ENCODE assay signal across 1 cellular context in the genomic region with DNA sequence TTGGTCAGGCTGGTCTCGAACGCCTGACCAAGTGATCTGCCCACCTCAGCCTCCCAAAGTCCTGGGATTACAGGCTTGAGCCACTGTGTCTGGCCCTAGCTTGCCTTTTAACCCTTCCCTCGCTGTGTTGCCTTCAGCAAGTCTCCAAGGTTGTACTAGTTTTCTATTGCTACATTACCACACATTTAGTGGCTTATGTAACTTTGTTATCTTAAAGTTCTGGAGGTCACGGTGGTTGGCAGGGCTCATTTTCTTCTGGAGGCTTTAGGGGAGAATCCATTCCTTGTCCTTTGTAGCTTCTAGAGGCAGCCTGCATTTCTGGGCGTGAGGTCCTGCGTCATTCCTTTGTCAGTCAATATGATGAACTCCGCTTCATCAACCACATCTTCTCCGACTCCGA.
TF ChIP-seq lines count a peak whose summit lies in the region.

No MANE protein-coding gene starts in this region.

TF ChIP-seq in WTC11, 78 proteins besides CTCF, POLR2A, EP300 and RAD21 (continued from another document):
- TF ChIP-seq, protein P1, sequence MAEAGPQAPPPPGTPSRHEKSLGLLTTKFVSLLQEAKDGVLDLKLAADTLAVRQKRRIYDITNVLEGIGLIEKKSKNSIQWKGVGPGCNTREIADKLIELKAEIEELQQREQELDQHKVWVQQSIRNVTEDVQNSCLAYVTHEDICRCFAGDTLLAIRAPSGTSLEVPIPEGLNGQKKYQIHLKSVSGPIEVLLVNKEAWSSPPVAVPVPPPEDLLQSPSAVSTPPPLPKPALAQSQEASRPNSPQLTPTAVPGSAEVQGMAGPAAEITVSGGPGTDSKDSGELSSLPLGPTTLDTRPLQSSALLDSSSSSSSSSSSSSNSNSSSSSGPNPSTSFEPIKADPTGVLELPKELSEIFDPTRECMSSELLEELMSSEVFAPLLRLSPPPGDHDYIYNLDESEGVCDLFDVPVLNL (CRISPR knock-in tag; IDR thresholded peaks at IDR 0.05; ENCODE audit: borderline replicate concordance, low read depth), result no peak
- TF ChIP-seq NFYB (CRISPR knock-in tag; conservative IDR thresholded peaks at IDR 0.05; ENCODE audit: low read depth) (no peak), CREM (CRISPR knock-in tag; IDR thresholded peaks at IDR 0.05) (no peak), FOXP1 (CRISPR knock-in tag; IDR thresholded peaks at IDR 0.05; ENCODE audit: borderline replicate concordance) (no peak)
- TF ChIP-seq, protein P2, sequence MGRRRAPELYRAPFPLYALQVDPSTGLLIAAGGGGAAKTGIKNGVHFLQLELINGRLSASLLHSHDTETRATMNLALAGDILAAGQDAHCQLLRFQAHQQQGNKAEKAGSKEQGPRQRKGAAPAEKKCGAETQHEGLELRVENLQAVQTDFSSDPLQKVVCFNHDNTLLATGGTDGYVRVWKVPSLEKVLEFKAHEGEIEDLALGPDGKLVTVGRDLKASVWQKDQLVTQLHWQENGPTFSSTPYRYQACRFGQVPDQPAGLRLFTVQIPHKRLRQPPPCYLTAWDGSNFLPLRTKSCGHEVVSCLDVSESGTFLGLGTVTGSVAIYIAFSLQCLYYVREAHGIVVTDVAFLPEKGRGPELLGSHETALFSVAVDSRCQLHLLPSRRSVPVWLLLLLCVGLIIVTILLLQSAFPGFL (CRISPR knock-in tag; IDR thresholded peaks at IDR 0.05; ENCODE audit: borderline replicate concordance), result no peak
